ENCODE assay signal across 8 cellular contexts in genomic region chr20:51457281-51457932, GRCh38.
DNase-seq lines count a peak whose midpoint lies in the region; ATAC-seq and TF ChIP-seq lines count a peak whose summit lies in the region.

No MANE protein-coding gene starts in this region.

- ATAC-seq in GM19351 (IDR thresholded peaks at IDR 0.05; ENCODE audit: unreplicated experiment) = no peak
- no peak for ATAC-seq in HG02885 (IDR thresholded peaks at IDR 0.05; ENCODE audit: poor library complexity, unreplicated experiment)
- no peak for ATAC-seq in HG02840 (IDR thresholded peaks at IDR 0.05; ENCODE audit: low FRiP score, unreplicated experiment)
- ATAC-seq in GM18858 (IDR thresholded peaks at IDR 0.05; ENCODE audit: unreplicated experiment) = no peak

- TF ChIP-seq CTCF in GM12865 (IDR thresholded peaks at IDR 0.05; ENCODE audit: insufficient read depth, low read depth, low read length, missing control alignments) (no peak), foreskin fibroblast (IDR thresholded peaks at IDR 0.05; ENCODE audit: low read depth, low read length) (no peak)

- H3K27ac ChIP-seq in skin epidermis = peak overlapping the region in 19 of 21 experiments; percentile 20 to 87 (median 70)

- no peak overlapping the region for H3K4me3 ChIP-seq in GM12865 (ENCODE audit: low read depth, low read length)
- H3K4me3 ChIP-seq in foreskin fibroblast (ENCODE audit: low read depth in 1 of 2, low read length in 2 of 2) = no peak overlapping the region
- H3K4me3 ChIP-seq in skin epidermis = peak overlapping the region in 2 of 7 experiments; percentile 10 to 18

- DNase-seq in GM12865 (ENCODE audit: low read depth) (peak; percentile 21), T-helper 22 cell (ENCODE audit: low read depth) (peak; percentile 16), foreskin fibroblast (peak; percentile 78 to 88)

Comparison
In these comparisons a context has a peak if more than half of its experiments do, and no peak if none do; other contexts are left out.
1. DNase-seq: peak in every context shown above with its lines; median percentile 83 in foreskin fibroblast; 21 in GM12865; 16 in T-helper 22 cell.